ENCODE assay signal across 22 cellular contexts in genomic region chr13:100247937-100248336, GRCh38.
"Had no signal": no experiment of that assay in that cellular context is flagged by ENCODE, and none has a peak within 500 bp of the region (broad histone marks: within the 10 kb centered on the region; RNA-seq: fewer than 3 reads in every experiment).

No MANE protein-coding gene starts in this region.

- H3K27me3 ChIP-seq: esophagus muscularis mucosa, foreskin keratinocyte, gastroesophageal sphincter, heart left ventricle, hepatocyte, left lung had no signal

- FAIRE-seq: colon, endothelial cell of umbilical vein, frontal cortex, keratinocyte had no signal

- H3K27ac ChIP-seq: coronary artery, esophagus muscularis mucosa, foreskin keratinocyte, gastroesophageal sphincter, heart left ventricle, hepatocyte, left lung, lower lobe of right lung had no signal

- H3K36me3 ChIP-seq: esophagus muscularis mucosa, gastroesophageal sphincter, heart left ventricle, left lung, lower lobe of right lung had no signal

- H2AFZ ChIP-seq: hepatocyte had no signal

- ATAC-seq: effector memory CD8-positive, alpha-beta T cell; foreskin keratinocyte; gastroesophageal sphincter; heart left ventricle; left cardiac atrium; left lung; left ventricle myocardium superior; lower lobe of right lung; mucosa of descending colon had no signal

- H3K4me1 ChIP-seq: foreskin keratinocyte, gastroesophageal sphincter, left lung, lower lobe of right lung had no signal

- DNase-seq: dermis blood vessel endothelial cell; effector CD8-positive, alpha-beta T cell; effector memory CD8-positive, alpha-beta T cell; foreskin keratinocyte; heart left ventricle; hypothalamus; immature natural killer cell; left cardiac atrium; left lung; left ventricle myocardium superior; lower lobe of right lung; mesenchymal stem cell; mucosa of descending colon; naive B cell had no signal

- H3K4me3 ChIP-seq: coronary artery, esophagus muscularis mucosa, gastroesophageal sphincter, heart left ventricle, hepatocyte, left lung, lower lobe of right lung, mucosa of descending colon had no signal

- H3K4me2 ChIP-seq: hepatocyte had no signal

- H3K79me2 ChIP-seq: hepatocyte had no signal
